13 cellular contexts compared by ENCODE assay signal in genomic region chr1:179090522-179090921, GRCh38. TPM values are rescaled to one million over a fixed set of nuclear protein-coding genes. Genes with fewer than 3 reads are reported as not detected.
A peak's percentile ranks its signal among the peaks of the same experiment; 100 is the strongest.
DNase-seq lines count a peak whose midpoint lies in the region; ATAC-seq and TF ChIP-seq lines count a peak whose summit lies in the region.
"Had no signal": no experiment of that assay in that cellular context is flagged by ENCODE, and none has a peak within 500 bp of the region (broad histone marks: within the 10 kb centered on the region; RNA-seq: fewer than 3 reads in every experiment).

No MANE protein-coding gene starts in this region.

- H3K9me3 ChIP-seq in SK-N-SH (no peaks in the 10 kb centered on the region), body of pancreas (no peaks in the 10 kb centered on the region)

- H3K4me2 ChIP-seq in SK-N-SH = no peak overlapping the region
- H3K4me2 ChIP-seq: hepatocyte had no signal

- H3K27me3 Mint-ChIP-seq in stimulated activated naive B cell treated with anti-CD40 and anti-IgM and Interleukin-4, amounts not matched to agents 10 μg/mL and 1 μg/mL and 100 μg/mL, for 72 hours = no peaks in the 10 kb centered on the region

- peaks cover 0 to 3% of the 10 kb centered on the region in 2 donors for H3K9me3 Mint-ChIP-seq in stimulated activated naive B cell treated with anti-CD40 and anti-IgM and Interleukin-4, amounts not matched to agents 10 μg/mL and 1 μg/mL and 100 μg/mL, for 72 hours

- no peaks in the 10 kb centered on the region for H4K20me1 ChIP-seq in SK-N-SH (ENCODE audit: insufficient read depth)

- CTCF ChIA-PET in SK-N-SH (lab: Yijun Ruan, JAX) = interaction anchor here (1.3 to 1.7 kb wide), 2 partner anchors 278 to 280 kb away, joined by 3 to 8 read pairs; no protein-coding TSS in a partner anchor
- CTCF ChIA-PET in HEK293T (lab: Yijun Ruan, JAX) = interaction anchor here (1.0 kb wide), 1 partner anchor 15 kb away, joined by 3 read pairs; no protein-coding TSS in a partner anchor

- intact Hi-C loops in body of pancreas (cut with DNase I) (no loop called here), left ventricle myocardium superior (cut with micrococcal nuclease) (no loop called here)

- no peaks in the 10 kb centered on the region for H3K9me2 ChIP-seq in SK-N-SH

- no peak for DNase-seq in SK-N-SH
- peak in 3 of 4 donors; percentile 17 to 50 (median 34) for DNase-seq in body of pancreas
- peak; percentile 50 for DNase-seq in left ventricle myocardium superior
- DNase-seq in stimulated activated naive B cell treated with anti-CD40 and anti-IgM and Interleukin-4, amounts not matched to agents 10 μg/mL and 1 μg/mL and 100 μg/mL, for 72 hours = no peak
- DNase-seq in stimulated activated CD4-positive, alpha-beta T cell treated with anti-CD3 and anti-CD28 coated beads, Interleukin-4, amount 100 ng/mL, for 24 hours = no peak
- DNase-seq in HEK293T (ENCODE audit: extremely low spot score) = no peak
- DNase-seq: activated gamma-delta T cell treated with Interleukin-2 at 50 U/mL for 16 hours, Kasumi-1, mammary epithelial cell, SIG-M5 had no signal

- no peak for TF ChIP-seq POLR2A in body of pancreas (IDR thresholded peaks at IDR 0.05)

- TF ChIP-seq RAD21 in SK-N-SH (IDR thresholded peaks at IDR 0.05; ENCODE audit: low read length) = no peak

- no peak overlapping the region for H3K4me3 ChIP-seq in SK-N-SH (ENCODE audit: low read depth in 2 of 2, low read length in 1 of 2)
- H3K4me3 ChIP-seq in body of pancreas = no peak overlapping the region
- H3K4me3 ChIP-seq: hepatocyte had no signal

- TF ChIP-seq CTCF in SK-N-SH (IDR thresholded peaks at IDR 0.05) (no peak), body of pancreas (IDR thresholded peaks at IDR 0.05) (peak in 2 of 7 experiments; percentile 12 to 25)

- H3K9ac ChIP-seq in SK-N-SH = no peak overlapping the region

- H3K4me1 Mint-ChIP-seq in stimulated activated naive B cell treated with anti-CD40 and anti-IgM and Interleukin-4, amounts not matched to agents 10 μg/mL and 1 μg/mL and 100 μg/mL, for 72 hours = peaks cover 19 to 37% of the 10 kb centered on the region in 2 donors

- POLR2A ChIA-PET in SK-N-SH (lab: Yijun Ruan, JAX) = no interaction called here
- POLR2A ChIA-PET in HEK293T (lab: Yijun Ruan, JAX) = interaction anchor here (0.8 to 1.2 kb wide), 2 partner anchors 9 kb away, joined by 3 to 4 read pairs; partner anchors contain the start of gene TOR3A

- H3K27ac Mint-ChIP-seq in stimulated activated naive B cell treated with anti-CD40 and anti-IgM and Interleukin-4, amounts not matched to agents 10 μg/mL and 1 μg/mL and 100 μg/mL, for 72 hours = peak overlapping the region; percentile 77

- peaks cover 16 to 70% of the 10 kb centered on the region in 2 experiments for H3K36me3 ChIP-seq in SK-N-SH (replicated peaks in 1 of 2; ENCODE audit: control insufficient read depth in 1 of 2, insufficient read depth in 2 of 2, low read length in 1 of 2)
- H3K36me3 ChIP-seq in body of pancreas (replicated peaks in 1 of 2; ENCODE audit: insufficient read depth in 1 of 2, low read depth in 2 of 2) = peaks cover 4 to 11% of the 10 kb centered on the region in 2 donors

- H3K4me1 ChIP-seq in SK-N-SH (ENCODE audit: control insufficient read depth in 1 of 2, insufficient read depth in 2 of 2, low read depth in 1 of 2, low read length in 1 of 2) (peaks cover 0 to 5% of the 10 kb centered on the region in 2 experiments; a peak in 1 of 4 replicates), body of pancreas (peaks cover 28% of the 10 kb centered on the region)

- peaks cover 16% of the 10 kb centered on the region for H3F3A ChIP-seq in SK-N-SH (replicated peaks; ENCODE audit: insufficient read depth)

- H3K36me3 Mint-ChIP-seq in stimulated activated naive B cell treated with anti-CD40 and anti-IgM and Interleukin-4, amounts not matched to agents 10 μg/mL and 1 μg/mL and 100 μg/mL, for 72 hours = peaks cover 48 to 76% of the 10 kb centered on the region in 2 donors

- H3K27ac ChIP-seq in SK-N-SH (ENCODE audit: low read depth in 2 of 2, low read length in 1 of 2) (no peak overlapping the region), body of pancreas (peak overlapping the region in 3 of 4 donors; percentile 39 to 75 (median 58))
- H3K27ac ChIP-seq: hepatocyte had no signal

- no peaks in the 10 kb centered on the region for H3K27me3 ChIP-seq in SK-N-SH (ENCODE audit: insufficient read depth)
- no peaks in the 10 kb centered on the region for H3K27me3 ChIP-seq in body of pancreas
- H3K27me3 ChIP-seq: hepatocyte had no signal

- H2AFZ ChIP-seq in SK-N-SH (ENCODE audit: low read depth) = no peak overlapping the region
- H2AFZ ChIP-seq: hepatocyte had no signal

- H3K79me2 ChIP-seq in SK-N-SH (ENCODE audit: insufficient read depth) = no peaks in the 10 kb centered on the region; the same call in 1 of the 2 replicates
- H3K79me2 ChIP-seq: hepatocyte had no signal

- ATAC-seq in SK-N-SH treated with all-trans-retinoic acid at 6 μM for 48 hours (peak; percentile 3; the same call in 1 of the 3 replicates), body of pancreas (peak; percentile 29), left ventricle myocardium superior (peak; percentile 65), GM21619 (IDR thresholded peaks at IDR 0.05; ENCODE audit: unreplicated experiment) (no peak)
- ATAC-seq in stimulated activated naive B cell treated with anti-CD40 and anti-IgM and Interleukin-4, amounts not matched to agents 10 μg/mL and 1 μg/mL and 100 μg/mL, for 72 hours (replicated peaks) = no peak

- WGBS in SK-N-SH (ENCODE audit: low lambda C conversion rate) = 93% methylated on average over 8 of the region's 8 CpGs
- WGBS in body of pancreas, 2 donors = 48 to 65% methylated on average over 8 of the region's 8 CpGs

- no peak for TF ChIP-seq EP300 in SK-N-SH (IDR thresholded peaks at IDR 0.05; ENCODE audit: borderline replicate concordance in 1 of 2, low read depth in 1 of 2, low read length in 1 of 2)

- no peak overlapping the region for H3K4me3 Mint-ChIP-seq in stimulated activated naive B cell treated with anti-CD40 and anti-IgM and Interleukin-4, amounts not matched to agents 10 μg/mL and 1 μg/mL and 100 μg/mL, for 72 hours

TF ChIP-seq in SK-N-SH treated with all-trans-retinoic acid at 6 μM for 48 hours, 23 proteins besides CTCF, POLR2A, EP300 and RAD21 (continues in another document):
- no peak for TF ChIP-seq ZNF8 (CRISPR knock-in tag; IDR thresholded peaks at IDR 0.05)
- no peak for TF ChIP-seq ZNF70 (CRISPR knock-in tag; IDR thresholded peaks at IDR 0.05)
- no peak for TF ChIP-seq ZNF565 (CRISPR knock-in tag; conservative IDR thresholded peaks at IDR 0.05; ENCODE audit: low read depth)
- TF ChIP-seq ZFP30 (CRISPR knock-in tag; IDR thresholded peaks at IDR 0.05) = no peak
- TF ChIP-seq TOX (CRISPR knock-in tag; IDR thresholded peaks at IDR 0.05; ENCODE audit: borderline replicate concordance) = no peak
- TF ChIP-seq BACH2 (CRISPR knock-in tag; IDR thresholded peaks at IDR 0.05; ENCODE audit: borderline replicate concordance) = no peak

TF ChIP-seq in SK-N-SH, 30 proteins besides CTCF, POLR2A, EP300 and RAD21 (continues in another document):
- TF ChIP-seq ELF1 (IDR thresholded peaks at IDR 0.05) (no peak), NFIC (IDR thresholded peaks at IDR 0.05; ENCODE audit: borderline replicate concordance) (no peak), USF1 (IDR thresholded peaks at IDR 0.05; ENCODE audit: borderline replicate concordance, low read depth) (no peak), RXRA (IDR thresholded peaks at IDR 0.05; ENCODE audit: borderline replicate concordance, low read depth) (no peak), GABPA (IDR thresholded peaks at IDR 0.05; ENCODE audit: low read depth) (no peak)

TF ChIP-seq in HEK293T, 16 proteins besides CTCF, POLR2A, EP300 and RAD21:
- TF ChIP-seq SP1 (IDR thresholded peaks at IDR 0.05) (no peak), ARNT (IDR thresholded peaks at IDR 0.05) (no peak), ELF4 (IDR thresholded peaks at IDR 0.05) (no peak), HDGF (IDR thresholded peaks at IDR 0.05; ENCODE audit: borderline replicate concordance) (no peak), FOXM1 (IDR thresholded peaks at IDR 0.05; ENCODE audit: borderline replicate concordance) (no peak), ZNF384 (IDR thresholded peaks at IDR 0.05) (no peak)

RNA-seq across cellular contexts. Expression of gene TOR3A, which starts 8.7 kb away (rescaled TPM):
- polyA plus RNA-seq in SK-N-SH (2012; rRNA removed) = 29.9 and 33.2 TPM in 2 replicates
- polyA plus RNA-seq in SK-N-SH (2012; cell fraction: cytosol; rRNA removed) = 17.8 and 25.9 TPM in 2 replicates
- polyA plus RNA-seq in SK-N-SH (2012; cell fraction: nucleus; rRNA removed) = 23.3 and 29.7 TPM in 2 replicates
- total RNA-seq in body of pancreas (10 to 100 TPM; 23.1 to 27.7 TPM), left ventricle myocardium superior (8.7 TPM)

Comparison
In these comparisons a context has a peak if more than half of its experiments do, and no peak if none do; other contexts are left out.
1. ATAC-seq: peak in SK-N-SH treated with all-trans-retinoic acid at 6 μM for 48 hours (single experiment), body of pancreas (single experiment) and left ventricle myocardium superior (single experiment); none in stimulated activated naive B cell treated with anti-CD40 and anti-IgM and Interleukin-4, amounts not matched to agents 10 μg/mL and 1 μg/mL and 100 μg/mL, for 72 hours (0 of 2) and GM21619 (single experiment).
2. DNase-seq: peak in body of pancreas (3 of 4) and left ventricle myocardium superior (single experiment); none in SK-N-SH (single experiment), stimulated activated naive B cell treated with anti-CD40 and anti-IgM and Interleukin-4, amounts not matched to agents 10 μg/mL and 1 μg/mL and 100 μg/mL, for 72 hours (single experiment), stimulated activated CD4-positive, alpha-beta T cell treated with anti-CD3 and anti-CD28 coated beads, Interleukin-4, amount 100 ng/mL, for 24 hours (single experiment) and HEK293T (single experiment).
3. H3K27ac ChIP-seq: peak in body of pancreas (3 of 4); none in SK-N-SH (0 of 2).